16 cellular contexts compared by ENCODE assay signal in genomic region chr5:107805166-107805565, GRCh38.
"Had no signal": no experiment of that assay in that cellular context is flagged by ENCODE, and none has a peak within 500 bp of the region (broad histone marks: within the 10 kb centered on the region; RNA-seq: fewer than 3 reads in every experiment).

No MANE protein-coding gene starts in this region.

- H3K36me3 Mint-ChIP-seq: activated naive CD4-positive, alpha-beta T cell treated with anti-CD3 and anti-CD28 coated beads, Interleukin-2, amount 50 U/mL, for 72 hours; natural killer cell; stimulated activated naive B cell treated with anti-CD40 and anti-IgM and Interleukin-4, amounts not matched to agents 10 μg/mL and 1 μg/mL and 100 μg/mL, for 72 hours; WTC11 had no signal

- ATAC-seq: activated naive CD4-positive, alpha-beta T cell treated with anti-CD3 and anti-CD28 coated beads, Interleukin-2, amount 50 U/mL, for 72 hours; activated T-cell treated with anti-CD3 and anti-CD28 coated beads, Interleukin-2, amount 50 U/mL, for 4 hours; natural killer cell; stimulated activated naive B cell treated with anti-CD40 and anti-IgM and Interleukin-4, amounts not matched to agents 10 μg/mL and 1 μg/mL and 100 μg/mL, for 72 hours; WTC11 had no signal

- DNase-seq: activated CD4-positive, alpha-beta memory T cell treated with anti-CD3 and anti-CD28 coated beads, Interleukin-2, amount 10 ng/mL, durations not matched to agents 7 days and 5 days; activated CD4-positive, alpha-beta T cell treated with anti-CD3 and anti-CD28 coated beads for 4 hours; activated gamma-delta T cell; activated T-cell treated with anti-CD3 and anti-CD28 coated beads, Interleukin-2, amount 50 U/mL, for 4 hours; dorsolateral prefrontal cortex; hippocampal formation; mesenchymal stem cell; natural killer cell; nucleus accumbens; posterior cingulate gyrus; stimulated activated CD4-positive, alpha-beta T cell treated with anti-CD3 and anti-CD28 coated beads, Interleukin-4, amount 100 ng/mL, for 1 hour; stimulated activated naive B cell treated with anti-CD40 and anti-IgM and Interleukin-4, amounts not matched to agents 10 μg/mL and 1 μg/mL and 100 μg/mL, for 72 hours; thyroid gland had no signal

- H3K4me1 Mint-ChIP-seq: natural killer cell; stimulated activated naive B cell treated with anti-CD40 and anti-IgM and Interleukin-4, amounts not matched to agents 10 μg/mL and 1 μg/mL and 100 μg/mL, for 72 hours had no signal

- H3K9me3 Mint-ChIP-seq: activated CD4-positive, alpha-beta memory T cell treated with anti-CD3 and anti-CD28 coated beads, Interleukin-2, amount 10 ng/mL, durations not matched to agents 7 days and 5 days; activated naive CD4-positive, alpha-beta T cell treated with anti-CD3 and anti-CD28 coated beads, Interleukin-2, amount 50 U/mL, for 72 hours; activated T-cell treated with anti-CD3 and anti-CD28 coated beads, Interleukin-2, amount 50 U/mL, for 4 hours; natural killer cell; stimulated activated naive B cell treated with anti-CD40 and anti-IgM and Interleukin-4, amounts not matched to agents 10 μg/mL and 1 μg/mL and 100 μg/mL, for 72 hours; WTC11 had no signal

- H3K27ac ChIP-seq: cardiac muscle cell, dorsolateral prefrontal cortex, thyroid gland had no signal

- H3K4me3 ChIP-seq: cardiac muscle cell, dorsolateral prefrontal cortex, thyroid gland had no signal

- H3K27ac Mint-ChIP-seq: activated CD4-positive, alpha-beta memory T cell treated with anti-CD3 and anti-CD28 coated beads, Interleukin-2, amount 10 ng/mL, durations not matched to agents 7 days and 5 days; activated naive CD4-positive, alpha-beta T cell treated with anti-CD3 and anti-CD28 coated beads, Interleukin-2, amount 50 U/mL, for 72 hours; natural killer cell; stimulated activated naive B cell treated with anti-CD40 and anti-IgM and Interleukin-4, amounts not matched to agents 10 μg/mL and 1 μg/mL and 100 μg/mL, for 72 hours; WTC11 had no signal

- H3K4me3 Mint-ChIP-seq: activated CD4-positive, alpha-beta memory T cell treated with anti-CD3 and anti-CD28 coated beads, Interleukin-2, amount 10 ng/mL, durations not matched to agents 7 days and 5 days; activated T-cell treated with anti-CD3 and anti-CD28 coated beads, Interleukin-2, amount 50 U/mL, for 4 hours; natural killer cell; stimulated activated naive B cell treated with anti-CD40 and anti-IgM and Interleukin-4, amounts not matched to agents 10 μg/mL and 1 μg/mL and 100 μg/mL, for 72 hours; WTC11 had no signal

- H3K27me3 Mint-ChIP-seq: stimulated activated naive B cell treated with anti-CD40 and anti-IgM and Interleukin-4, amounts not matched to agents 10 μg/mL and 1 μg/mL and 100 μg/mL, for 72 hours had no signal

- H3K36me3 ChIP-seq: cardiac muscle cell, thyroid gland had no signal

- H3K27me3 ChIP-seq: dorsolateral prefrontal cortex, thyroid gland had no signal

- H3K9me3 ChIP-seq: thyroid gland had no signal
